8 cellular contexts compared by ENCODE assay signal in genomic region chr12:121758536-121758935, GRCh38. TPM values are rescaled to one million over a fixed set of nuclear protein-coding genes. Genes with fewer than 3 reads are reported as not detected.
DNase-seq lines count a peak whose midpoint lies in the region; ATAC-seq, FAIRE-seq and TF ChIP-seq lines count a peak whose summit lies in the region.
"Not testable (repeated sequence)": the region's sequence is repeated elsewhere in the genome, so short reads cannot be mapped to it uniquely, and the experiment has no call there.

No MANE protein-coding gene starts in this region.

- not testable (repeated sequence) for H3K4me2 ChIP-seq in K562 (ENCODE audit: insufficient read depth, low read length); neuronal stem cell (ENCODE audit: insufficient read depth, low read length, poor library complexity, severe bottlenecking)

- intact Hi-C loops in K562 (cut with micrococcal nuclease); kidney (cut with DNase I): not testable (repeated sequence)

- not testable (repeated sequence) for H2BK5ac ChIP-seq in neuronal stem cell (ENCODE audit: low read length)

- DNase-seq in GM12891 (ENCODE audit: insufficient read length, low spot score); HTR-8/SVneo (ENCODE audit: insufficient read length, low spot score); K562 (ENCODE audit: extremely low read depth in 1 of 4, low spot score in 3 of 4); nephron progenitor cell; neuronal stem cell (ENCODE audit: low spot score); urothelium cell line (ENCODE audit: low spot score): not testable (repeated sequence)
- DNase-seq in NB4 (ENCODE audit: low read depth) (peak; percentile 4), kidney (peak; percentile 49)

- H2BK12ac ChIP-seq in neuronal stem cell (ENCODE audit: low read length), result not testable (repeated sequence)

- in situ Hi-C loops in K562 (cut with MboI), result not testable (repeated sequence)

- H3K4me3 ChIP-seq in NB4 (ENCODE audit: low read depth, low read length); K562; kidney (ENCODE audit: low read length in 2 of 2); neuronal stem cell (ENCODE audit: low read length in 2 of 2): not testable (repeated sequence)

- not testable (repeated sequence) for H3K23ac ChIP-seq in neuronal stem cell (ENCODE audit: low read depth, low read length, poor library complexity)

- not testable (repeated sequence) for H3K9me3 Mint-ChIP-seq in nephron progenitor cell

- not testable (repeated sequence) for H2BK120ac ChIP-seq in neuronal stem cell (ENCODE audit: low read depth, low read length)

- TF ChIP-seq CTCF in NB4 (IDR thresholded peaks at IDR 0.05; ENCODE audit: low read depth, low read length); K562 (IDR thresholded peaks at IDR 0.05 in 2 of 3, conservative IDR thresholded peaks at IDR 0.05 in 1 of 3; ENCODE audit: insufficient read depth in 2 of 3, low read depth in 1 of 3, low read length in 3 of 3); kidney (IDR thresholded peaks at IDR 0.05; ENCODE audit: borderline replicate concordance, extremely low read depth, insufficient read depth); nephron progenitor cell (IDR thresholded peaks at IDR 0.05): not testable (repeated sequence)

- BruUV-seq in K562 (replicated peaks; lab: Mats Ljungman, UMichigan), result not testable (repeated sequence)

- H3K4me1 ChIP-seq in K562 (replicated peaks in 1 of 2; ENCODE audit: control insufficient read depth in 2 of 2, insufficient read depth in 2 of 2, low read length in 2 of 2), result peaks cover 0 to 12% of the 10 kb centered on the region in 2 experiments; a peak in 2 of 5 replicates
- not testable (repeated sequence) for H3K4me1 ChIP-seq in kidney (ENCODE audit: control insufficient read depth in 1 of 2, insufficient read depth in 1 of 2, low read depth in 1 of 2, low read length in 2 of 2); neuronal stem cell (ENCODE audit: control insufficient read depth in 2 of 2, insufficient read depth in 1 of 2, low read depth in 1 of 2, low read length in 2 of 2)

- CTCF ChIA-PET in K562 (lab: Yijun Ruan, JAX; ENCODE audit: low intra/inter-chr PET ratio), result not testable (repeated sequence)

- TF ChIP-seq RAD21 in K562 (CRISPR knock-in tag; conservative IDR thresholded peaks at IDR 0.05 in 1 of 2, IDR thresholded peaks at IDR 0.05 in 1 of 2), result not testable (repeated sequence)

- peaks cover 12% of the 10 kb centered on the region; the same call in 2 of the 3 replicates for H3K36me3 ChIP-seq in K562 (ENCODE audit: control insufficient read depth, insufficient read depth, low read length)
- H3K36me3 ChIP-seq in kidney (ENCODE audit: control insufficient read depth in 1 of 2, insufficient read depth in 2 of 2, low read length in 2 of 2); neuronal stem cell (replicated peaks in 1 of 2; ENCODE audit: control insufficient read depth in 2 of 2, insufficient read depth in 2 of 2, low read length in 2 of 2): not testable (repeated sequence)

- H3K14ac ChIP-seq in neuronal stem cell (ENCODE audit: low read length), result not testable (repeated sequence)

- not testable (repeated sequence) for H3K4me3 Mint-ChIP-seq in nephron progenitor cell

- H3K4ac ChIP-seq in neuronal stem cell (ENCODE audit: low read length), result not testable (repeated sequence)

- not testable (repeated sequence) for H4K8ac ChIP-seq in neuronal stem cell (ENCODE audit: low read depth, low read length)

- H3K9me3 ChIP-seq in K562 (replicated peaks; ENCODE audit: control insufficient read depth, insufficient read depth, low read depth, low read length); kidney (ENCODE audit: control insufficient read depth in 1 of 2, low read length in 2 of 2); neuronal stem cell (replicated peaks in 1 of 2; ENCODE audit: control insufficient read depth in 2 of 2, insufficient read depth in 1 of 2, low read depth in 1 of 2, low read length in 2 of 2): not testable (repeated sequence)

- H3K27me3 ChIP-seq in K562 (ENCODE audit: control insufficient read depth in 2 of 2, insufficient read depth in 2 of 2, low read length in 2 of 2); neuronal stem cell (ENCODE audit: control insufficient read depth in 3 of 3, insufficient read depth in 3 of 3, low read depth in 1 of 3, low read length in 3 of 3): not testable (repeated sequence)

- H2AFZ ChIP-seq in K562 (ENCODE audit: low read depth, low read length); neuronal stem cell (ENCODE audit: low read length): not testable (repeated sequence)

- H3K36me3 Mint-ChIP-seq in nephron progenitor cell (ENCODE audit: low read depth), result peaks cover 21% of the 10 kb centered on the region

- not testable (repeated sequence) for TF ChIP-seq POLR2A in GM12891 (IDR thresholded peaks at IDR 0.05; ENCODE audit: low read depth, low read length); NB4 (IDR thresholded peaks at IDR 0.05; ENCODE audit: extremely low read depth, insufficient read length); K562 (conservative IDR thresholded peaks at IDR 0.05)

- H2AK5ac ChIP-seq in neuronal stem cell (ENCODE audit: low read depth, low read length), result not testable (repeated sequence)

- not testable (repeated sequence) for H3K79me2 ChIP-seq in K562 (ENCODE audit: control insufficient read depth, insufficient read depth, low read length)

- H3K18ac ChIP-seq in neuronal stem cell (ENCODE audit: low read length), result peak overlapping the region; percentile 29

- H4K20me1 ChIP-seq in K562 (replicated peaks; ENCODE audit: control insufficient read depth, insufficient read depth, low read length), result not testable (repeated sequence)

- H2BK15ac ChIP-seq in neuronal stem cell (ENCODE audit: low read length), result not testable (repeated sequence)

- not testable (repeated sequence) for H3K79me1 ChIP-seq in neuronal stem cell (ENCODE audit: low read depth, low read length)

- H3K9ac ChIP-seq in K562 (ENCODE audit: insufficient read depth in 1 of 2, low read depth in 2 of 2, low read length in 2 of 2); kidney (ENCODE audit: low read length in 2 of 2); neuronal stem cell (ENCODE audit: low read depth, low read length, poor library complexity): not testable (repeated sequence)

- ATAC-seq in K562, result not testable (repeated sequence)

- peaks cover 20% of the 10 kb centered on the region for H3K4me1 Mint-ChIP-seq in nephron progenitor cell

- H3K27ac Mint-ChIP-seq in nephron progenitor cell, result peak overlapping the region; percentile 57

- FAIRE-seq in GM12891 (lab: Jason Lieb, UNC), result peak; percentile 54
- peak; percentile 46 for FAIRE-seq in HTR-8/SVneo (lab: Jason Lieb, UNC)
- not testable (repeated sequence) for FAIRE-seq in K562 (lab: Jason Lieb, UNC); kidney (lab: Jason Lieb, UNC)
- peak; percentile 86 for FAIRE-seq in urothelium cell line (lab: Jason Lieb, UNC)

- 81% methylated on average over 4 of the region's 22 CpGs for WGBS in K562 (ENCODE audit: insufficient coverage, low coverage, missing lambda C conversion rate)
- WGBS in neuronal stem cell (ENCODE audit: extremely low coverage in 2 of 2, insufficient read length in 2 of 2, insufficient replicate concordance in 1 of 2), 2 donors, result no CpG with 5 or more reads among the region's 22 CpGs

- H4K91ac ChIP-seq in neuronal stem cell (ENCODE audit: low read depth, low read length, poor library complexity), result not testable (repeated sequence)

- H3K27ac ChIP-seq in K562 (ENCODE audit: extremely low read depth, low read depth, low read length); kidney (ENCODE audit: low read depth in 2 of 2, low read length in 2 of 2); neuronal stem cell (replicated peaks; ENCODE audit: low read length): not testable (repeated sequence)

- not testable (repeated sequence) for TF ChIP-seq EP300 in K562 (IDR thresholded peaks at IDR 0.05; ENCODE audit: low read length)

- H3K27me3 Mint-ChIP-seq in nephron progenitor cell (ENCODE audit: low read depth, poor library complexity), result not testable (repeated sequence)

- POLR2A ChIA-PET in K562 (lab: Yijun Ruan, JAX), result interaction anchor here (0.6 kb wide), 2 partner anchors 37 to 125 kb away, joined by 3 read pairs; no protein-coding TSS in a partner anchor

- H3K9me1 ChIP-seq in K562 (ENCODE audit: control insufficient read depth, insufficient read depth, low read length), result not testable (repeated sequence)

RNA-seq across cellular contexts. Expression of gene RHOF, which starts 35.0 kb away (rescaled TPM):
- polyA plus RNA-seq in GM12891 (2012; ENCODE audit: low read depth, missing spikeins), result 34.6 TPM
- 78.6 and 99.1 TPM in 2 replicates for total RNA-seq in K562 (2011; cell fraction: chromatin; rRNA removed; ENCODE audit: low replicate concordance)
- 34.0 and 38.0 TPM in 2 replicates for total RNA-seq in K562 (2011; cell fraction: nucleolus; rRNA removed)
- 43.6 and 46.6 TPM in 2 replicates for total RNA-seq in K562 (2011; cell fraction: nucleoplasm; rRNA removed)
- 3.5 and 3.9 TPM in 2 replicates for total RNA-seq in K562 (2014; rRNA removed)
- 3.1 and 3.9 TPM in 2 replicates for total RNA-seq in K562 (2014; rRNA removed; fragmentation: Illumina TruSeq; extraction: Trizol)
- 4.3 and 4.8 TPM in 2 replicates for total RNA-seq in K562 (2015; rRNA removed; fragmentation: Illumina TruSeq; extraction: Trizol)
- 10.1 and 10.4 TPM in 2 replicates for total RNA-seq in K562 (2021)
- polyA plus RNA-seq in K562 (2011; rRNA removed), result 4.0 and 6.3 TPM in 2 replicates
- 1.2 and 2.6 TPM in 2 replicates for polyA plus RNA-seq in K562 (2011; cell fraction: cytosol; rRNA removed)
- 21.6 and 23.6 TPM in 2 replicates for polyA plus RNA-seq in K562 (2011; cell fraction: nucleus; rRNA removed)
- 3.9 and 4.4 TPM in 2 replicates for polyA plus RNA-seq in K562 (2012)
- 4.3 and 5.4 TPM in 2 replicates for polyA plus RNA-seq in K562 (2014; fragmentation: Illumina TruSeq; extraction: Trizol)
- under 1 TPM; 0.13 to 0.45 TPM for polyA plus RNA-seq in K562 (2014; fragmentation: Nextera tagmentation; extraction: Ambion mirVana)
- polyA plus RNA-seq in K562 (2014; rRNA removed), result 8.8 and 9.5 TPM in 2 replicates
- 3.8 and 8.5 TPM in 2 replicates for polyA minus RNA-seq in K562 (2011; rRNA and poly(A)+ RNA removed)
- polyA minus RNA-seq in K562 (2011; cell fraction: cytosol; rRNA and poly(A)+ RNA removed), result 2.6 and 4.0 TPM in 2 replicates
- 19.9 and 31.2 TPM in 2 replicates for polyA minus RNA-seq in K562 (2011; cell fraction: nucleus; rRNA and poly(A)+ RNA removed)
- 42.6 TPM for total RNA-seq in kidney
- 23.9 TPM for polyA plus RNA-seq in kidney (ENCODE audit: insufficient read depth, low read depth, low replicate concordance)
- 16.5 TPM for polyA plus RNA-seq in neuronal stem cell (2013, experiment 1 of 2)
- 15.5 TPM for polyA plus RNA-seq in neuronal stem cell (2013, experiment 2 of 2)

RNA-seq across cellular contexts. Expression of gene SETD1B, which starts 45.3 kb away (rescaled TPM):
- polyA plus RNA-seq in GM12891 (2012; ENCODE audit: low read depth, missing spikeins), result 3.1 TPM
- 15.2 and 26.5 TPM in 2 replicates for total RNA-seq in K562 (2011; cell fraction: chromatin; rRNA removed; ENCODE audit: low replicate concordance)
- total RNA-seq in K562 (2011; cell fraction: nucleolus; rRNA removed), result 12.8 and 13.4 TPM in 2 replicates
- 10.8 and 11.7 TPM in 2 replicates for total RNA-seq in K562 (2011; cell fraction: nucleoplasm; rRNA removed)
- total RNA-seq in K562 (2014; rRNA removed) (2.9 and 4.7 TPM in 2 replicates), K562 (2014; rRNA removed; fragmentation: Illumina TruSeq; extraction: Trizol) (0.99 and 1.4 TPM in 2 replicates), K562 (2015; rRNA removed; fragmentation: Illumina TruSeq; extraction: Trizol) (2.1 and 3.1 TPM in 2 replicates), K562 (2021) (23.6 and 26.6 TPM in 2 replicates), kidney (34.5 TPM)
- polyA plus RNA-seq in K562 (2011; rRNA removed) (0.77 and 1.1 TPM in 2 replicates), K562 (2014; fragmentation: Illumina TruSeq; extraction: Trizol) (6.1 and 10.6 TPM in 2 replicates), K562 (2014; fragmentation: Nextera tagmentation; extraction: Ambion mirVana) (1 to 10 TPM in 1 of 2 experiments, under 1 TPM in 1; 0.48 to 2.3 TPM), K562 (2014; rRNA removed) (6.9 and 7.1 TPM in 2 replicates), kidney (ENCODE audit: insufficient read depth, low read depth, low replicate concordance) (3.5 TPM)
- 0.75 and 1.0 TPM in 2 replicates for polyA plus RNA-seq in K562 (2011; cell fraction: cytosol; rRNA removed)
- 4.0 and 7.0 TPM in 2 replicates for polyA plus RNA-seq in K562 (2011; cell fraction: nucleus; rRNA removed)
- 8.4 and 8.6 TPM in 2 replicates for polyA plus RNA-seq in K562 (2012)
- polyA minus RNA-seq in K562 (2011; rRNA and poly(A)+ RNA removed), result 1.2 and 1.3 TPM in 2 replicates
- 5.6 and 7.3 TPM in 2 replicates for polyA minus RNA-seq in K562 (2011; cell fraction: cytosol; rRNA and poly(A)+ RNA removed)
- polyA minus RNA-seq in K562 (2011; cell fraction: nucleus; rRNA and poly(A)+ RNA removed), result 2.8 and 3.1 TPM in 2 replicates
- 6.1 TPM for polyA plus RNA-seq in neuronal stem cell (2013, experiment 1 of 2)
- 6.2 TPM for polyA plus RNA-seq in neuronal stem cell (2013, experiment 2 of 2)

RNA-seq across cellular contexts. Expression of gene TMEM120B, which starts 46.0 kb away (rescaled TPM):
- polyA plus RNA-seq in GM12891 (2012; ENCODE audit: low read depth, missing spikeins), result 5.2 TPM
- total RNA-seq in K562 (2011; cell fraction: chromatin; rRNA removed; ENCODE audit: low replicate concordance), result 35.7 and 82.7 TPM in 2 replicates
- total RNA-seq in K562 (2011; cell fraction: nucleolus; rRNA removed), result 44.5 and 46.5 TPM in 2 replicates
- 44.1 and 47.5 TPM in 2 replicates for total RNA-seq in K562 (2011; cell fraction: nucleoplasm; rRNA removed)
- total RNA-seq in K562 (2014; rRNA removed) (9.0 and 11.2 TPM in 2 replicates), K562 (2014; rRNA removed; fragmentation: Illumina TruSeq; extraction: Trizol) (4.7 and 7.4 TPM in 2 replicates), K562 (2015; rRNA removed; fragmentation: Illumina TruSeq; extraction: Trizol) (6.5 and 7.0 TPM in 2 replicates), K562 (2021) (17.0 and 18.6 TPM in 2 replicates), kidney (14.2 TPM)
- polyA plus RNA-seq in K562 (2011; rRNA removed) (7.2 and 11.4 TPM in 2 replicates), K562 (2014; fragmentation: Illumina TruSeq; extraction: Trizol) (10.1 and 11.4 TPM in 2 replicates), K562 (2014; fragmentation: Nextera tagmentation; extraction: Ambion mirVana) (1 to 10 TPM; 1.7 to 3.8 TPM), K562 (2014; rRNA removed) (12.2 and 18.5 TPM in 2 replicates), kidney (ENCODE audit: insufficient read depth, low read depth, low replicate concordance) (9.0 TPM)
- polyA plus RNA-seq in K562 (2011; cell fraction: cytosol; rRNA removed), result 10.3 and 15.3 TPM in 2 replicates
- polyA plus RNA-seq in K562 (2011; cell fraction: nucleus; rRNA removed), result 28.6 and 45.5 TPM in 2 replicates
- 6.7 and 14.1 TPM in 2 replicates for polyA plus RNA-seq in K562 (2012)
- 13.6 and 16.5 TPM in 2 replicates for polyA minus RNA-seq in K562 (2011; rRNA and poly(A)+ RNA removed)
- 7.0 and 11.8 TPM in 2 replicates for polyA minus RNA-seq in K562 (2011; cell fraction: cytosol; rRNA and poly(A)+ RNA removed)
- 8.1 and 13.1 TPM in 2 replicates for polyA minus RNA-seq in K562 (2011; cell fraction: nucleus; rRNA and poly(A)+ RNA removed)
- 11.1 TPM for polyA plus RNA-seq in neuronal stem cell (2013, experiment 1 of 2)
- 11.1 TPM for polyA plus RNA-seq in neuronal stem cell (2013, experiment 2 of 2)
